ENCODE assay signal across 8 cellular contexts in genomic region chr14:100417466-100417865, GRCh38. TPM values are rescaled to one million over a fixed set of nuclear protein-coding genes. Genes with fewer than 3 reads are reported as not detected.
DNase-seq lines count a peak whose midpoint lies in the region; ATAC-seq and TF ChIP-seq lines count a peak whose summit lies in the region.

No MANE protein-coding gene starts in this region.

- TF ChIP-seq CTCF in upper lobe of right lung (IDR thresholded peaks at IDR 0.05) = peak; percentile 25

- H3K4me1 ChIP-seq in upper lobe of right lung = no peaks in the 10 kb centered on the region

- no peak overlapping the region for H3K27ac ChIP-seq in upper lobe of right lung

- no peaks in the 10 kb centered on the region for H3K9me3 ChIP-seq in upper lobe of right lung

- peak; percentile 73 for ATAC-seq in upper lobe of right lung

- intact Hi-C loops in upper lobe of right lung (cut with DNase I) = no loop called here

- H3K4me3 ChIP-seq in upper lobe of right lung = no peak overlapping the region

- H3K27me3 ChIP-seq in upper lobe of right lung = no peaks in the 10 kb centered on the region

- peak; percentile 75 for DNase-seq in DMS 273 treated with DMSO at 0.1 percent for 48 hours (lab: John Stamatoyannopoulos, UW)
- peak; percentile 79 for DNase-seq in NCI-H226
- DNase-seq in cerebellum (ENCODE audit: low spot score) = peak; percentile 87
- peak; percentile 81 for DNase-seq in left kidney (ENCODE audit: low read depth, low spot score)
- no peak for DNase-seq in upper lobe of right lung
- DNase-seq in activated CD4-positive, CD25-positive, alpha-beta regulatory T cell treated with anti-CD3 and anti-CD28 coated beads, Interleukin-2, amount 50 U/mL, for 72 hours = no peak
- no peak for DNase-seq in T-helper 1 cell
- DNase-seq in stimulated activated CD4-positive, alpha-beta T cell treated with anti-CD3 and anti-CD28 coated beads, Interleukin-12 subunit alpha, Interleukin-12 subunit beta, amount 100 ng/mL, for 4 hours = no peak

- no peaks in the 10 kb centered on the region for H3K36me3 ChIP-seq in upper lobe of right lung

RNA-seq across cellular contexts. Expression of gene WDR25, which starts 41.2 kb away (rescaled TPM):
- total RNA-seq in cerebellum (7.3 TPM), upper lobe of right lung (7.9 TPM)

Comparison
In these comparisons a context has a peak if more than half of its experiments do, and no peak if none do; other contexts are left out.
1. DNase-seq: peak in DMS 273 treated with DMSO at 0.1 percent for 48 hours (single experiment), NCI-H226 (single experiment), cerebellum (single experiment) and left kidney (single experiment); none in upper lobe of right lung (single experiment), activated CD4-positive, CD25-positive, alpha-beta regulatory T cell treated with anti-CD3 and anti-CD28 coated beads, Interleukin-2, amount 50 U/mL, for 72 hours (single experiment), T-helper 1 cell (0 of 5) and stimulated activated CD4-positive, alpha-beta T cell treated with anti-CD3 and anti-CD28 coated beads, Interleukin-12 subunit alpha, Interleukin-12 subunit beta, amount 100 ng/mL, for 4 hours (single experiment).